8 cellular contexts compared by ENCODE assay signal in genomic region chr12:27703720-27704452, GRCh38. TPM values are rescaled to one million over a fixed set of nuclear protein-coding genes. Genes with fewer than 3 reads are reported as not detected.
DNase-seq lines count a peak whose midpoint lies in the region; ATAC-seq and TF ChIP-seq lines count a peak whose summit lies in the region.

No MANE protein-coding gene starts in this region.

- H3K27ac ChIP-seq in epithelial cell of prostate, result peak overlapping the region; percentile 92
- no peak overlapping the region for H3K27ac ChIP-seq in naive thymus-derived CD4-positive, alpha-beta T cell (ENCODE audit: low read depth, low read length)

- TF ChIP-seq CTCF in CD14-positive monocyte (IDR thresholded peaks at IDR 0.05), result peak; percentile 83

- no peaks in the 10 kb centered on the region for H3K36me3 ChIP-seq in naive thymus-derived CD4-positive, alpha-beta T cell (ENCODE audit: control insufficient read depth in 2 of 3, insufficient read depth in 3 of 3, low read length in 3 of 3)

- CTCF ChIA-PET in naive thymus-derived CD4-positive, alpha-beta T cell (lab: Charles Lee), result interaction anchor here (0.6 to 3.3 kb wide), 5 partner anchors 10 to 1481 kb away, joined by 3 to 19 read pairs (median 4); no protein-coding TSS in a partner anchor

- no peaks in the 10 kb centered on the region for H3K9me3 ChIP-seq in naive thymus-derived CD4-positive, alpha-beta T cell (ENCODE audit: control insufficient read depth in 2 of 3, low read length in 3 of 3)

- H3K4me1 Mint-ChIP-seq in CD14-positive monocyte, result peaks cover 7% of the 10 kb centered on the region
- H3K4me1 Mint-ChIP-seq in naive thymus-derived CD4-positive, alpha-beta T cell, result peaks cover 0 to 3% (median 0%) of the 10 kb centered on the region in 7 donors

- intact Hi-C loops in CD14-positive monocyte (cut with micrococcal nuclease), result no loop called here
- intact Hi-C loops in naive thymus-derived CD4-positive, alpha-beta T cell (cut with micrococcal nuclease), result loop anchor here (1.0 to 5.0 kb wide), 8 partner anchors 52 to 1607 kb away; partner anchors contain the start of genes BMAL2 (in 1 of the 2) and TM7SF3 (in 1 of the 2)

- ATAC-seq in GM19025 (IDR thresholded peaks at IDR 0.05; ENCODE audit: low read depth, unreplicated experiment) (peak; percentile 88), HG03354 (IDR thresholded peaks at IDR 0.05; ENCODE audit: poor library complexity, severe bottlenecking, unreplicated experiment) (peak; percentile 88)
- ATAC-seq in naive thymus-derived CD4-positive, alpha-beta T cell, result peak; percentile 97

- H3K27me3 Mint-ChIP-seq in CD14-positive monocyte (ENCODE audit: low read depth in 3 of 3), result peaks cover 0 to 4% (median 1%) of the 10 kb centered on the region in 3 donors
- H3K27me3 Mint-ChIP-seq in naive thymus-derived CD4-positive, alpha-beta T cell, result peaks cover 7 to 22% (median 13%) of the 10 kb centered on the region in 5 donors

- H3K27ac Mint-ChIP-seq in CD14-positive monocyte, result peak overlapping the region in 1 of 7 donors; percentile 28
- no peak overlapping the region for H3K27ac Mint-ChIP-seq in naive thymus-derived CD4-positive, alpha-beta T cell

- POLR2A ChIA-PET in naive thymus-derived CD4-positive, alpha-beta T cell (lab: Charles Lee), result no interaction called here

- DNase-seq in CD14-positive monocyte (ENCODE audit: low spot score) (peak; percentile 47), NCI-H82 (lab: John Stamatoyannopoulos, UW) (peak; percentile 89), epithelial cell of prostate (ENCODE audit: low read depth, low spot score) (peak; percentile 50)
- DNase-seq in activated CD8-positive, alpha-beta memory T cell treated with anti-CD3 and anti-CD28 coated beads for 24 hours, result peak; percentile 77
- peak; percentile 11 to 64 (median 56) for DNase-seq in naive thymus-derived CD4-positive, alpha-beta T cell
- peak; percentile 42 for DNase-seq in stimulated activated naive CD4-positive, alpha-beta T cell treated with Interleukin-2 at 50 U/mL for 16 hours (lab: John Stamatoyannopoulos, UW)

- H3K36me3 Mint-ChIP-seq in CD14-positive monocyte, result no peaks in the 10 kb centered on the region
- peaks cover 0 to under 1% (median 0%) of the 10 kb centered on the region in 5 donors for H3K36me3 Mint-ChIP-seq in naive thymus-derived CD4-positive, alpha-beta T cell

- no peaks in the 10 kb centered on the region for H3K27me3 ChIP-seq in naive thymus-derived CD4-positive, alpha-beta T cell (ENCODE audit: control insufficient read depth in 2 of 2, insufficient read depth in 2 of 2, low read length in 2 of 2)

- H3K4me3 Mint-ChIP-seq in CD14-positive monocyte, result no peak overlapping the region
- no peak overlapping the region for H3K4me3 Mint-ChIP-seq in naive thymus-derived CD4-positive, alpha-beta T cell

- H3K4me1 ChIP-seq in naive thymus-derived CD4-positive, alpha-beta T cell (ENCODE audit: control insufficient read depth in 2 of 2, insufficient read depth in 2 of 2, low read length in 2 of 2), result no peaks in the 10 kb centered on the region

- H3K4me3 ChIP-seq in naive thymus-derived CD4-positive, alpha-beta T cell (ENCODE audit: low read length), result no peak overlapping the region

- H3K9me3 Mint-ChIP-seq in CD14-positive monocyte, result no peaks in the 10 kb centered on the region
- no peaks in the 10 kb centered on the region for H3K9me3 Mint-ChIP-seq in naive thymus-derived CD4-positive, alpha-beta T cell

RNA-seq across cellular contexts. Expression of gene MRPS35, which starts 6.7 kb away (rescaled TPM):
- 10 to 100 TPM; 46.1 to 51.8 TPM for polyA plus RNA-seq in CD14-positive monocyte
- 10 to 100 TPM; 19.9 to 35.7 (median 23.5) TPM for total RNA-seq in naive thymus-derived CD4-positive, alpha-beta T cell
- polyA plus RNA-seq in naive thymus-derived CD4-positive, alpha-beta T cell, result 10 to 100 TPM; 60.1 to 64.8 TPM

RNA-seq across cellular contexts. Expression of gene REP15, which starts 7.6 kb away (rescaled TPM):
- not detected for polyA plus RNA-seq in CD14-positive monocyte
- total RNA-seq in naive thymus-derived CD4-positive, alpha-beta T cell, result under 1 TPM in 1 of 5 experiments, not detected in 4; 0.85 TPM
- polyA plus RNA-seq in naive thymus-derived CD4-positive, alpha-beta T cell, result not detected

Comparison
In these comparisons a context has a peak if more than half of its experiments do, and no peak if none do; other contexts are left out.
1. intact Hi-C loops: an anchor here in naive thymus-derived CD4-positive, alpha-beta T cell (1.0 to 5.0 kb wide); none called in CD14-positive monocyte.